ENCODE assay signal across 30 cellular contexts in the genomic region with DNA sequence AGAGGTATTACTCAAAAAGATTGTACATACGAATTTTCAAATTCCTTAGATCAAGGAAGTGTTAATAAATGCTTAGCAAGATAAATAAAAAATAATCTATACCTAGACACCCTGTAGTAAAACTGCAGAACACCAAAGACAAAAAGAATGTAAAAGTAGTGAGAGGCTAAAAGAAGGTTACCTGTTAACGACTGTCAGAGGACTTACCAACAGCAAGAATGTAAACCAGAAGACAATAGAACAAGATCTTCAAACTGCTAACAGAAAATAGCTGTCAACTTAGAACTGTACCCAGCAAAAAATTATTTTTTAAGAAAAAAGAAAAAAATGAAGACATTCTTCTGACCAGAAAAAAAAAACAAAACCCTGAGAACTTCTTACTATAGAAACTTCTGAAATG. TPM values are rescaled to one million over a fixed set of nuclear protein-coding genes. Genes with fewer than 3 reads are reported as not detected.
DNase-seq lines count a peak whose midpoint lies in the region; ATAC-seq, FAIRE-seq and TF ChIP-seq lines count a peak whose summit lies in the region.
"Had no signal": no experiment of that assay in that cellular context is flagged by ENCODE, and none has a peak within 500 bp of the region (broad histone marks: within the 10 kb centered on the region; RNA-seq: fewer than 3 reads in every experiment).

No MANE protein-coding gene starts in this region.

- H3K9me3 Mint-ChIP-seq in activated T-cell treated with anti-CD3 and anti-CD28 coated beads, Interleukin-2, amount 50 U/mL, for 72 hours: no peaks in the 10 kb centered on the region
- H3K9me3 Mint-ChIP-seq in activated naive CD8-positive, alpha-beta T cell (ENCODE audit: low read depth): no peaks in the 10 kb centered on the region
- no peaks in the 10 kb centered on the region for H3K9me3 Mint-ChIP-seq in natural killer cell
- H3K9me3 Mint-ChIP-seq: memory B cell; stimulated activated memory B cell treated with anti-CD40 and anti-IgM and Interleukin-4, amounts not matched to agents 10 μg/mL and 1 μg/mL and 100 μg/mL, for 72 hours had no signal

- no peaks in the 10 kb centered on the region for H4K20me1 ChIP-seq in OCI-LY3 (ENCODE audit: insufficient read depth, low read length)

- H3K4me1 ChIP-seq in OCI-LY3 (ENCODE audit: low read length): peaks cover 54% of the 10 kb centered on the region
- H3K4me1 ChIP-seq: BE2C, Caco-2, testis had no signal

- no peaks in the 10 kb centered on the region for H3K9me3 ChIP-seq in OCI-LY3 (ENCODE audit: insufficient read depth, low read length)
- H3K9me3 ChIP-seq: BE2C, Caco-2, testis had no signal

- H3K79me2 ChIP-seq in OCI-LY3 (ENCODE audit: low read length): no peaks in the 10 kb centered on the region

- DNase-seq in activated T-cell treated with anti-CD3 and anti-CD28 coated beads, Interleukin-2, amount 50 U/mL, for 72 hours: no peak
- DNase-seq in activated T-cell treated with anti-CD3 and anti-CD28 coated beads for 4 hours: no peak
- DNase-seq in natural killer cell: no peak
- no peak for DNase-seq in RCC 7860 (ENCODE audit: low spot score)
- no peak for DNase-seq in cardiac septum (ENCODE audit: low spot score)
- DNase-seq: ACHN; BE2C; Caco-2; cerebellar nuclear complex; dorsolateral prefrontal cortex; hippocampal formation; Karpas-422; NCI-H1436; NCI-H2081 treated with DMSO at 0.1 percent for 48 hours; NCI-H774; RPMI8226; stimulated activated CD4-positive, alpha-beta T cell treated with anti-CD3 and anti-CD28 coated beads, Interleukin-4, amount 100 ng/mL, for 24 hours; testis had no signal

- peak overlapping the region; percentile 46 for H3K4me2 ChIP-seq in OCI-LY3 (ENCODE audit: low read length)

- FAIRE-seq in RCC 7860 (lab: Jason Lieb, UNC): no peak
- FAIRE-seq: endothelial cell of umbilical vein, G401.6 had no signal

- H3K36me3 Mint-ChIP-seq in activated T-cell treated with anti-CD3 and anti-CD28 coated beads, Interleukin-2, amount 50 U/mL, for 72 hours (ENCODE audit: insufficient read depth in 2 of 2): peaks cover 11% of the 10 kb centered on the region in 2 donors
- peaks cover 6% of the 10 kb centered on the region for H3K36me3 Mint-ChIP-seq in activated naive CD8-positive, alpha-beta T cell
- no peaks in the 10 kb centered on the region for H3K36me3 Mint-ChIP-seq in natural killer cell
- H3K36me3 Mint-ChIP-seq: memory B cell; stimulated activated memory B cell treated with anti-CD40 and anti-IgM and Interleukin-4, amounts not matched to agents 10 μg/mL and 1 μg/mL and 100 μg/mL, for 72 hours had no signal

- H2AFZ ChIP-seq in OCI-LY3 (ENCODE audit: low read depth, low read length): no peak overlapping the region

- no peak overlapping the region for H3K4me3 ChIP-seq in OCI-LY3 (ENCODE audit: low read length)
- H3K4me3 ChIP-seq: dorsolateral prefrontal cortex, testis had no signal

- peak overlapping the region; percentile 96 for H3K27ac Mint-ChIP-seq in activated T-cell treated with anti-CD3 and anti-CD28 coated beads, Interleukin-2, amount 50 U/mL, for 72 hours
- peak overlapping the region; percentile 93 for H3K27ac Mint-ChIP-seq in activated naive CD8-positive, alpha-beta T cell
- peak overlapping the region; percentile 67 to 84 for H3K27ac Mint-ChIP-seq in natural killer cell
- H3K27ac Mint-ChIP-seq: memory B cell; progenitor cell of endocrine pancreas; stimulated activated memory B cell treated with anti-CD40 and anti-IgM and Interleukin-4, amounts not matched to agents 10 μg/mL and 1 μg/mL and 100 μg/mL, for 72 hours had no signal

- H3K27me3 ChIP-seq in OCI-LY3 (ENCODE audit: low read depth, low read length): no peaks in the 10 kb centered on the region
- H3K27me3 ChIP-seq: BE2C, dorsolateral prefrontal cortex, testis had no signal

- no peaks in the 10 kb centered on the region for H3K36me3 ChIP-seq in OCI-LY3 (replicated peaks; ENCODE audit: low read depth, low read length)
- H3K36me3 ChIP-seq: BE2C had no signal

- peak overlapping the region; percentile 80 to 93 for H3K4me3 Mint-ChIP-seq in activated T-cell treated with anti-CD3 and anti-CD28 coated beads, Interleukin-2, amount 50 U/mL, for 72 hours
- H3K4me3 Mint-ChIP-seq in activated naive CD8-positive, alpha-beta T cell: peak overlapping the region; percentile 80
- H3K4me3 Mint-ChIP-seq in natural killer cell: peak overlapping the region; percentile 80
- H3K4me3 Mint-ChIP-seq: memory B cell; stimulated activated memory B cell treated with anti-CD40 and anti-IgM and Interleukin-4, amounts not matched to agents 10 μg/mL and 1 μg/mL and 100 μg/mL, for 72 hours had no signal

- H3K4me1 Mint-ChIP-seq in activated T-cell treated with anti-CD3 and anti-CD28 coated beads, Interleukin-2, amount 50 U/mL, for 72 hours (ENCODE audit: low read depth): peaks cover 90% of the 10 kb centered on the region
- H3K4me1 Mint-ChIP-seq in activated naive CD8-positive, alpha-beta T cell (ENCODE audit: low read depth): peaks cover 89% of the 10 kb centered on the region
- H3K4me1 Mint-ChIP-seq in natural killer cell: peaks cover 67 to 76% of the 10 kb centered on the region in 2 donors
- H3K4me1 Mint-ChIP-seq: memory B cell had no signal

- peak overlapping the region; percentile 22; the same call in 1 of the 2 replicates for H3K9ac ChIP-seq in OCI-LY3 (ENCODE audit: low read length)

- no peak for TF ChIP-seq CTCF in OCI-LY3 (IDR thresholded peaks at IDR 0.05; ENCODE audit: low read depth, low read length)
- no peak for TF ChIP-seq CTCF in natural killer cell (IDR thresholded peaks at IDR 0.05)

- ATAC-seq in activated T-cell treated with anti-CD3 and anti-CD28 coated beads, Interleukin-2, amount 50 U/mL, for 72 hours (replicated peaks in 1 of 2): no peak
- ATAC-seq in natural killer cell: no peak
- ATAC-seq in GM18907 (IDR thresholded peaks at IDR 0.05; ENCODE audit: unreplicated experiment): no peak
- ATAC-seq: left lobe of liver; sciatic nerve; stimulated activated memory B cell treated with anti-CD40 and anti-IgM and Interleukin-4, amounts not matched to agents 10 μg/mL and 1 μg/mL and 100 μg/mL, for 72 hours had no signal

- intact Hi-C loops in natural killer cell (cut with micrococcal nuclease) (no loop called here), cardiac septum (cut with DNase I) (no loop called here)

- H3K27ac ChIP-seq in OCI-LY3 (ENCODE audit: low read length): peak overlapping the region; percentile 72
- H3K27ac ChIP-seq: dorsolateral prefrontal cortex, testis had no signal

- no peaks in the 10 kb centered on the region for H3K27me3 Mint-ChIP-seq in activated T-cell treated with anti-CD3 and anti-CD28 coated beads, Interleukin-2, amount 50 U/mL, for 72 hours (ENCODE audit: low read depth)
- no peaks in the 10 kb centered on the region for H3K27me3 Mint-ChIP-seq in activated naive CD8-positive, alpha-beta T cell
- H3K27me3 Mint-ChIP-seq in natural killer cell (ENCODE audit: low read depth in 2 of 2): no peaks in the 10 kb centered on the region
- H3K27me3 Mint-ChIP-seq: memory B cell; stimulated activated memory B cell treated with anti-CD40 and anti-IgM and Interleukin-4, amounts not matched to agents 10 μg/mL and 1 μg/mL and 100 μg/mL, for 72 hours had no signal

RNA-seq across cellular contexts. Expression of gene CD2, which starts 51.2 kb away (rescaled TPM):
- 100 to 1,000 TPM; 232 to 298 TPM for total RNA-seq in activated T-cell treated with anti-CD3 and anti-CD28 coated beads, Interleukin-2, amount 50 U/mL, for 72 hours
- total RNA-seq in natural killer cell (10 to 100 TPM; 30.4 to 93.4 (median 60.8) TPM), cardiac septum (0.75 TPM)
- total RNA-seq: Caco-2, endothelial cell of umbilical vein, HT1080, progenitor cell of endocrine pancreas, SK-MEL-5 had no signal

Comparison
In these comparisons a context has a peak if more than half of its experiments do, and no peak if none do; other contexts are left out.
1. RNA of gene CD2, which starts 51.2 kb away (total RNA-seq): 232 to 298 TPM in activated T-cell treated with anti-CD3 and anti-CD28 coated beads, Interleukin-2, amount 50 U/mL, for 72 hours and 30.4 to 93.4 TPM in natural killer cell; 0.75 TPM in cardiac septum (single experiment); every median in the first group is over 10 times any median in the second.
2. Peak in every context shown above with its lines, with median percentiles within 50 percentile points of each other: H3K27ac Mint-ChIP-seq and H3K4me3 Mint-ChIP-seq.